Comparison of ENCODE assay signal across 25 cellular contexts in genomic region chr1:173775578-173776196, GRCh38.
"Had no signal": no experiment of that assay in that cellular context is flagged by ENCODE, and none has a peak within 500 bp of the region (broad histone marks: within the 10 kb centered on the region; RNA-seq: fewer than 3 reads in every experiment).

No MANE protein-coding gene starts in this region.

- H3K4me1 ChIP-seq: heart right ventricle, lower lobe of right lung, thyroid gland had no signal

- H3K4me1 Mint-ChIP-seq: activated CD4-positive, alpha-beta T cell treated with anti-CD3 and anti-CD28 coated beads, Interleukin-2, amount 10 ng/mL, durations not matched to agents 24 days and 14 days; brain had no signal

- H3K27me3 ChIP-seq: heart right ventricle, sigmoid colon, thyroid gland had no signal

- H3K27ac Mint-ChIP-seq: activated CD4-positive, alpha-beta memory T cell treated with anti-CD3 and anti-CD28 coated beads, Interleukin-2, amount 10 ng/mL, durations not matched to agents 7 days and 5 days; activated CD4-positive, alpha-beta T cell treated with anti-CD3 and anti-CD28 coated beads, Interleukin-2, amount 10 ng/mL, durations not matched to agents 24 days and 14 days; activated T-helper 1 cell treated with anti-CD3 and anti-CD28 coated beads, Interleukin-12 subunit alpha, Interleukin-12 subunit beta, Interleukin-2, Interleukin-4 antibody, amounts not matched to agents 30 ng/mL and 10 ng/mL and 1 ng/mL, durations not matched to agents 14 hours and 24 hours and 36 hours; brain; dendritic cell treated with granulocyte-macrophage colony-stimulating factor and Interleukin-4, amounts not matched to agents 40 ng/mL and 50 ng/mL, for 4 days; progenitor cell of endocrine pancreas had no signal

- H3K4me3 ChIP-seq: heart right ventricle, lower lobe of right lung, sigmoid colon, thyroid gland had no signal

- DNase-seq: activated CD4-positive, alpha-beta memory T cell treated with anti-CD3 and anti-CD28 coated beads, Interleukin-2, amount 10 ng/mL, durations not matched to agents 7 days and 5 days; activated CD4-positive, alpha-beta T cell treated with anti-CD3 and anti-CD28 coated beads, Interleukin-2, amount 10 ng/mL, durations not matched to agents 24 days and 14 days; activated gamma-delta T cell; activated naive CD4-positive, alpha-beta T cell treated with anti-CD3 and anti-CD28 coated beads, Interleukin-2, amount 50 U/mL, for 16 hours; aorta; effector CD4-positive, alpha-beta T cell; erythroblast; foreskin fibroblast; heart right ventricle; kidney; lower lobe of right lung; naive thymus-derived CD8-positive, alpha-beta T cell; retina; sigmoid colon; stimulated activated CD4-positive, alpha-beta T cell treated with anti-CD3 and anti-CD28 coated beads, Interleukin-4, amount 100 ng/mL, for 1 hour; stimulated activated naive CD8-positive, alpha-beta T cell treated with anti-CD3 and anti-CD28 coated beads, Interleukin-15, Interleukin-2, amounts not matched to agents 100 U/mL and 50 U/mL, for 24 hours; T1000; thyroid gland had no signal

- H3K9me3 Mint-ChIP-seq: activated CD4-positive, alpha-beta memory T cell treated with anti-CD3 and anti-CD28 coated beads, Interleukin-2, amount 10 ng/mL, durations not matched to agents 7 days and 5 days; activated CD4-positive, alpha-beta T cell treated with anti-CD3 and anti-CD28 coated beads, Interleukin-2, amount 10 ng/mL, durations not matched to agents 24 days and 14 days; activated T-helper 1 cell treated with anti-CD3 and anti-CD28 coated beads, Interleukin-12 subunit alpha, Interleukin-12 subunit beta, Interleukin-2, Interleukin-4 antibody, amounts not matched to agents 30 ng/mL and 10 ng/mL and 1 ng/mL, durations not matched to agents 14 hours and 24 hours and 36 hours; dendritic cell treated with granulocyte-macrophage colony-stimulating factor and Interleukin-4, amounts not matched to agents 40 ng/mL and 50 ng/mL, for 4 days; naive thymus-derived CD8-positive, alpha-beta T cell had no signal

- H3K9me3 ChIP-seq: lower lobe of right lung, sigmoid colon, thyroid gland had no signal

- ATAC-seq: activated CD4-positive, CD25-positive, alpha-beta regulatory T cell treated with anti-CD3 and anti-CD28 coated beads, Interleukin-2, amount 50 U/mL, for 24 hours; heart right ventricle; left lobe of liver; lower lobe of right lung; naive thymus-derived CD8-positive, alpha-beta T cell; stimulated activated naive CD8-positive, alpha-beta T cell treated with anti-CD3 and anti-CD28 coated beads, Interleukin-15, Interleukin-2, amounts not matched to agents 100 U/mL and 50 U/mL, for 24 hours had no signal

- H3K4me3 Mint-ChIP-seq: activated CD4-positive, alpha-beta memory T cell treated with anti-CD3 and anti-CD28 coated beads, Interleukin-2, amount 10 ng/mL, durations not matched to agents 7 days and 5 days; activated CD4-positive, alpha-beta T cell treated with anti-CD3 and anti-CD28 coated beads, Interleukin-2, amount 10 ng/mL, durations not matched to agents 24 days and 14 days; activated T-helper 1 cell treated with anti-CD3 and anti-CD28 coated beads, Interleukin-12 subunit alpha, Interleukin-12 subunit beta, Interleukin-2, Interleukin-4 antibody, amounts not matched to agents 30 ng/mL and 10 ng/mL and 1 ng/mL, durations not matched to agents 14 hours and 24 hours and 36 hours; brain; dendritic cell treated with granulocyte-macrophage colony-stimulating factor and Interleukin-4, amounts not matched to agents 40 ng/mL and 50 ng/mL, for 4 days; naive thymus-derived CD8-positive, alpha-beta T cell had no signal

- H3K27ac ChIP-seq: heart right ventricle, lower lobe of right lung, sigmoid colon, thyroid gland, VCaP had no signal

- H3K27me3 Mint-ChIP-seq: activated CD4-positive, alpha-beta memory T cell treated with anti-CD3 and anti-CD28 coated beads, Interleukin-2, amount 10 ng/mL, durations not matched to agents 7 days and 5 days; activated CD4-positive, alpha-beta T cell treated with anti-CD3 and anti-CD28 coated beads, Interleukin-2, amount 10 ng/mL, durations not matched to agents 24 days and 14 days; brain; dendritic cell treated with granulocyte-macrophage colony-stimulating factor and Interleukin-4, amounts not matched to agents 40 ng/mL and 50 ng/mL, for 4 days; naive thymus-derived CD8-positive, alpha-beta T cell; progenitor cell of endocrine pancreas had no signal
